In genomic region chr1:23449918-23450317, GRCh38 we compare ENCODE assay signal across 21 cellular contexts. TPM values are rescaled to one million over a fixed set of nuclear protein-coding genes. Genes with fewer than 3 reads are reported as not detected.
DNase-seq lines count a peak whose midpoint lies in the region; ATAC-seq and TF ChIP-seq lines count a peak whose summit lies in the region.
"Had no signal": no experiment of that assay in that cellular context is flagged by ENCODE, and none has a peak within 500 bp of the region (broad histone marks: within the 10 kb centered on the region; RNA-seq: fewer than 3 reads in every experiment).

No MANE protein-coding gene starts in this region.

- H3K9me3 ChIP-seq in colonic mucosa (no peaks in the 10 kb centered on the region), ovary (no peaks in the 10 kb centered on the region)
- H3K9me3 ChIP-seq: lower lobe of right lung, upper lobe of left lung had no signal

- TF ChIP-seq CTCF in colonic mucosa (IDR thresholded peaks at IDR 0.05), result no peak
- no peak for TF ChIP-seq CTCF in ovary (IDR thresholded peaks at IDR 0.05)

- H3K36me3 ChIP-seq in colonic mucosa, result no peaks in the 10 kb centered on the region
- H3K36me3 ChIP-seq in ovary, result no peaks in the 10 kb centered on the region
- H3K36me3 ChIP-seq: brain microvascular endothelial cell had no signal

- H3K27me3 ChIP-seq in colonic mucosa (no peaks in the 10 kb centered on the region), ovary (no peaks in the 10 kb centered on the region)
- H3K27me3 ChIP-seq: brain microvascular endothelial cell, upper lobe of left lung had no signal

- no peak for ATAC-seq in HG03342 (IDR thresholded peaks at IDR 0.05; ENCODE audit: unreplicated experiment)
- ATAC-seq in GM21723 (IDR thresholded peaks at IDR 0.05; ENCODE audit: unreplicated experiment), result no peak
- ATAC-seq: activated CD8-positive, alpha-beta T cell treated with anti-CD3 and anti-CD28 coated beads for 36 hours; activated T-cell treated with anti-CD3 and anti-CD28 coated beads, Interleukin-2, amount 50 U/mL, for 4 hours; lower lobe of right lung; stimulated activated memory B cell treated with anti-CD40 and anti-IgM and Interleukin-4, amounts not matched to agents 10 μg/mL and 1 μg/mL and 100 μg/mL, for 72 hours had no signal

- H3K27ac ChIP-seq in colonic mucosa, result no peak overlapping the region
- no peak overlapping the region for H3K27ac ChIP-seq in ovary
- H3K27ac ChIP-seq: brain microvascular endothelial cell, epithelial cell of prostate, lower lobe of right lung, parathyroid adenoma had no signal

- H3K9ac ChIP-seq in colonic mucosa (ENCODE audit: low read depth in 2 of 2, low read length in 2 of 2), result no peak overlapping the region
- H3K9ac ChIP-seq: parathyroid adenoma had no signal

- no peak for TF ChIP-seq POLR2A in ovary (IDR thresholded peaks at IDR 0.05)

- H3K4me1 ChIP-seq in colonic mucosa, result peaks cover 5% of the 10 kb centered on the region
- H3K4me1 ChIP-seq in ovary (ENCODE audit: insufficient read depth), result no peaks in the 10 kb centered on the region

- H3K4me3 ChIP-seq in colonic mucosa (no peak overlapping the region), ovary (no peak overlapping the region)
- H3K4me3 ChIP-seq: lower lobe of right lung, upper lobe of left lung had no signal

- DNase-seq in SHP77 (lab: John Stamatoyannopoulos, UW) (peak; percentile 24 to 39), SHP77 treated with DMSO at 0.1 percent for 48 hours (lab: John Stamatoyannopoulos, UW) (no peak), colonic mucosa (peak; percentile 75), ovary (peak in 3 of 5 donors; percentile 59 to 65 (median 60)), NK-92 (lab: John Stamatoyannopoulos, UW; ENCODE audit: unreplicated experiment) (no peak), UCSD-AML1 (lab: John Stamatoyannopoulos, UW; ENCODE audit: unreplicated experiment) (no peak)
- DNase-seq: activated CD8-positive, alpha-beta T cell treated with anti-CD3 and anti-CD28 coated beads for 36 hours; activated T-cell treated with anti-CD3 and anti-CD28 coated beads, Interleukin-2, amount 50 U/mL, for 4 hours; brain microvascular endothelial cell; CD4-positive, CD25-positive, alpha-beta regulatory T cell; dermis blood vessel endothelial cell; EL; lower lobe of right lung; NCI-H187; NCI-H526 treated with DMSO at 0.1 percent for 48 hours had no signal

- WGBS in ovary, 3 donors, result 81 to 94% (median 83%) methylated on average over 3 of the region's 3 CpGs

- intact Hi-C loops in colonic mucosa (cut with DNase I), result no loop called here
- intact Hi-C loops in ovary (cut with DNase I), result no loop called here

- no peak for TF ChIP-seq EP300 in ovary (IDR thresholded peaks at IDR 0.05)

RNA-seq across cellular contexts. Expression of gene TCEA3, which starts 25.4 kb away (rescaled TPM):
- total RNA-seq in colonic mucosa (100 to 1,000 TPM; 128 to 133 TPM), ovary (100 to 1,000 TPM in 3 of 7 donors, 10 to 100 TPM in 4; 42.0 to 153 (median 79.7) TPM)
- 10 to 100 TPM; 72.5 to 73.8 TPM for polyA plus RNA-seq in ovary

RNA-seq across cellular contexts. Expression of gene ASAP3, which starts 34.1 kb away (rescaled TPM):
- total RNA-seq in colonic mucosa (10 to 100 TPM; 22.9 to 27.3 TPM), ovary (100 to 1,000 TPM in 3 of 7 donors, 10 to 100 TPM in 4; 37.3 to 147 (median 98.7) TPM)
- 10 to 100 TPM; 44.1 to 68.2 TPM for polyA plus RNA-seq in ovary

Comparison
In these comparisons a context has a peak if more than half of its experiments do, and no peak if none do; other contexts are left out.
1. DNase-seq: peak in SHP77 (2 of 2), colonic mucosa (single experiment) and ovary (3 of 5); none in SHP77 treated with DMSO at 0.1 percent for 48 hours (single experiment), NK-92 (single experiment) and UCSD-AML1 (single experiment).